ENCODE assay signal across 8 cellular contexts in the genomic region with DNA sequence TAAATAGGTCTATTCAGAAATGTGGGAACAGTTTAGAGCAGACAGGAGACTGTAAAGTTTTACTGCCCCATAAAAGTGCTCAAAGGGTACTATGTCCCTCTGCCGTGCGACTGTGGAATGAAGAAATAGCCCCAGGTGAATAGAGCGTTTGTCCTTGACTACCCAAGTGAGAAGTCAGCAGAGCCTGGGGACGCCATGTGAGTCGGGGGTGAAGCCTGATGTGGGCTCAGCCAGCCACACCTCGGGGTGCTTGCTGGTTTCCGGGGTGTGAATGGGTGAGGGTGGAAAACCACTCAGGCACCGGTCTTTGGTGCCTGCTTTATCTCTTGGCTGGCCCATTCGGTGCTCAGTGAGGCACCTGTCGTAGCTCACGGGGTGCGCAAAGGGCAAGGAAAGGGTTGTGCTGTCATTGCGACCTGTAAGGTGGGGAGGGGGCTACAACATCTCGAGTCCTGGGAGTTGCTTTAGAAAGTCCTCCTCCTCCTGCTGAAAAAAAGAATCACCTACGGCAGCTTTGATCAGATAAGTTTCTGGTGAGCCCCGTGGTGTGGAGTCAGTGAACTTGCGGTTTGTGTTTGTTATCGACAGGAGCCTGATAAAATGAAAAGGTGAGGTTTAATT. TPM values are rescaled to one million over a fixed set of nuclear protein-coding genes. Genes with fewer than 3 reads are reported as not detected.
DNase-seq lines count a peak whose midpoint lies in the region; ATAC-seq and TF ChIP-seq lines count a peak whose summit lies in the region.

No MANE protein-coding gene starts in this region.

- H3K27ac ChIP-seq in tibial artery, result no peak overlapping the region

- DNase-seq in NCI-H1048 (lab: John Stamatoyannopoulos, UW), result peak; percentile 79
- no peak for DNase-seq in adipocyte (ENCODE audit: low read depth)
- peak; percentile 72 to 78 (median 76) for DNase-seq in mucosa of descending colon
- no peak for DNase-seq in GM19238 (ENCODE audit: insufficient read length, low spot score)
- no peak for DNase-seq in tibial artery
- DNase-seq in 8988T, result no peak
- DNase-seq in NCI-H1436 (lab: John Stamatoyannopoulos, UW), result no peak

- ATAC-seq in GM18867 (IDR thresholded peaks at IDR 0.05; ENCODE audit: unreplicated experiment), result peak; percentile 79
- ATAC-seq in mucosa of descending colon, result peak; percentile 78

- no peak for TF ChIP-seq CTCF in mucosa of descending colon (IDR thresholded peaks at IDR 0.05)
- no peak for TF ChIP-seq CTCF in tibial artery (IDR thresholded peaks at IDR 0.05)

- H3K4me1 ChIP-seq in adipocyte (ENCODE audit: control insufficient read depth, insufficient read depth, low read length) (peaks cover 11% of the 10 kb centered on the region), mucosa of descending colon (ENCODE audit: low read depth) (peaks cover 18% of the 10 kb centered on the region), tibial artery (peaks cover 0 to 8% (median 0%) of the 10 kb centered on the region in 4 donors)

- H3K27me3 ChIP-seq in adipocyte (replicated peaks; ENCODE audit: control insufficient read depth, insufficient read depth, low read length) (peaks cover 16% of the 10 kb centered on the region), tibial artery (no peaks in the 10 kb centered on the region)

- H3K4me3 ChIP-seq in adipocyte (ENCODE audit: low read length) (peak overlapping the region; percentile 53), mucosa of descending colon (peak overlapping the region; percentile 12), tibial artery (no peak overlapping the region)

- intact Hi-C loops in mucosa of descending colon (cut with DNase I, micrococcal nuclease) (loop anchor here in 1 of 2 donors (5.0 to 10.0 kb wide), 2 partner anchors 42 to 50 kb away; no protein-coding TSS in a partner anchor), tibial artery (cut with DNase I; ENCODE audit: low total_unique reads) (loop anchor here (5.0 kb wide), 1 partner anchor 112 kb away; no protein-coding TSS in a partner anchor)

- peak overlapping the region; percentile 20 for H3K9ac ChIP-seq in adipocyte (ENCODE audit: low read length)

- no peaks in the 10 kb centered on the region for H3K36me3 ChIP-seq in adipocyte (ENCODE audit: control insufficient read depth, insufficient read depth, low read length, severe bottlenecking)
- H3K36me3 ChIP-seq in mucosa of descending colon (ENCODE audit: low read depth), result no peaks in the 10 kb centered on the region
- H3K36me3 ChIP-seq in tibial artery, result no peaks in the 10 kb centered on the region

- H3K9me3 ChIP-seq in adipocyte (ENCODE audit: control insufficient read depth, low read length) (no peaks in the 10 kb centered on the region), mucosa of descending colon (no peaks in the 10 kb centered on the region), tibial artery (no peaks in the 10 kb centered on the region)

RNA-seq across cellular contexts. Expression of gene TRIM2, which starts 0.9 kb away (rescaled TPM):
- 100 to 1,000 TPM in 2 of 3 donors, 10 to 100 TPM in 1; 96.4 to 167 (median 154) TPM for total RNA-seq in mucosa of descending colon

Comparison
In these comparisons a context has a peak if more than half of its experiments do, and no peak if none do; other contexts are left out.
1. DNase-seq: peak in NCI-H1048 (single experiment) and mucosa of descending colon (3 of 3); none in adipocyte (single experiment), GM19238 (single experiment), tibial artery (0 of 2), 8988T (single experiment) and NCI-H1436 (single experiment).
2. H3K4me3 ChIP-seq: peak in adipocyte (single experiment) and mucosa of descending colon (single experiment); none in tibial artery (0 of 2).